Comparison of ENCODE assay signal across 1 cellular context in genomic region chr6:131135244-131136020, GRCh38.
A peak's percentile ranks its signal among the peaks of the same experiment; 100 is the strongest.
TF ChIP-seq lines count a peak whose summit lies in the region.

TSS of gene AKAP7 (plus strand) at chr6:131135467. CDS start at chr6:131135764, 297 bp downstream.

TF ChIP-seq in HepG2, 621 proteins besides CTCF, POLR2A, EP300 and RAD21 (continued from another document and continues in another):
- TF ChIP-seq PAXIP1 (CRISPR knock-in tag; conservative IDR thresholded peaks at IDR 0.05) (no peak), ZNF367 (CRISPR knock-in tag; IDR thresholded peaks at IDR 0.05; ENCODE audit: borderline replicate concordance) (peak; percentile 54; the same call in 1 of the 2 replicates), GABPA (IDR thresholded peaks at IDR 0.05; ENCODE audit: low read depth, low read length) (no peak), GABPA (CRISPR knock-in tag; IDR thresholded peaks at IDR 0.05; ENCODE audit: low read depth) (no peak), ZNF274 (CRISPR knock-in tag; IDR thresholded peaks at IDR 0.05) (no peak), ZNF713 (CRISPR knock-in tag; IDR thresholded peaks at IDR 0.05) (no peak), SAP130 (CRISPR knock-in tag; IDR thresholded peaks at IDR 0.05; ENCODE audit: low read depth) (0 out of 2 replicates have a peak, but pooled peaks have one; percentile 18), SIX1 (CRISPR knock-in tag; IDR thresholded peaks at IDR 0.05; ENCODE audit: borderline replicate concordance) (no peak), SMAD3 (CRISPR knock-in tag; IDR thresholded peaks at IDR 0.05) (no peak), PRDM10 (CRISPR knock-in tag; IDR thresholded peaks at IDR 0.05; ENCODE audit: low read depth) (no peak), ZNF780A (CRISPR knock-in tag; IDR thresholded peaks at IDR 0.05) (no peak), BCL3 (CRISPR knock-in tag; IDR thresholded peaks at IDR 0.05) (0 out of 2 replicates have a peak, but pooled peaks have one; percentile 8), NFATC3 (CRISPR knock-in tag; IDR thresholded peaks at IDR 0.05) (no peak), CAMTA2 (CRISPR knock-in tag; IDR thresholded peaks at IDR 0.05; ENCODE audit: borderline replicate concordance) (no peak), ZHX2 (IDR thresholded peaks at IDR 0.05; ENCODE audit: low read depth) (peak; percentile 45; the same call in 1 of the 2 replicates), ZHX2 (CRISPR knock-in tag; IDR thresholded peaks at IDR 0.05; ENCODE audit: borderline replicate concordance) (0 out of 2 replicates have a peak, but pooled peaks have one; percentile 68), HDAC2 (CRISPR knock-in tag; IDR thresholded peaks at IDR 0.05) (0 out of 2 replicates have a peak, but pooled peaks have one; percentile 45), JARID2 (CRISPR knock-in tag; IDR thresholded peaks at IDR 0.05; ENCODE audit: insufficient replicate concordance) (peak; percentile 49), KLF6 (CRISPR knock-in tag; IDR thresholded peaks at IDR 0.05) (peak; percentile 60; the same call in 1 of the 2 replicates), WIZ (CRISPR knock-in tag; IDR thresholded peaks at IDR 0.05) (no peak), TBL1XR1 (IDR thresholded peaks at IDR 0.05; ENCODE audit: borderline replicate concordance, low read length, partially characterized antibody) (no peak), ZNF672 (CRISPR knock-in tag; IDR thresholded peaks at IDR 0.05) (peak; percentile 92), HMG20B (CRISPR knock-in tag; conservative IDR thresholded peaks at IDR 0.05) (no peak), ZNF407 (CRISPR knock-in tag; IDR thresholded peaks at IDR 0.05; ENCODE audit: not compliant biosample characterization) (no peak), ZNF644 (CRISPR knock-in tag; IDR thresholded peaks at IDR 0.05; ENCODE audit: low read depth) (no peak), NAIF1 (CRISPR knock-in tag; IDR thresholded peaks at IDR 0.05; ENCODE audit: borderline replicate concordance) (no peak), CENPX (CRISPR knock-in tag; IDR thresholded peaks at IDR 0.05) (no peak), ZNF616 (CRISPR knock-in tag; IDR thresholded peaks at IDR 0.05; ENCODE audit: low read depth) (peak; percentile 86; the same call in 1 of the 2 replicates), ZNF691 (CRISPR knock-in tag; IDR thresholded peaks at IDR 0.05; ENCODE audit: borderline replicate concordance, low read depth) (no peak), ZNF761 (CRISPR knock-in tag; conservative IDR thresholded peaks at IDR 0.05) (peak; percentile 74; the same call in 1 of the 2 replicates)
